In genomic region chr4:186702940-186703339, GRCh38 we compare ENCODE assay signal across 2 cellular contexts.
TF ChIP-seq lines count a peak whose summit lies in the region.

No MANE protein-coding gene starts in this region.

TF ChIP-seq in A549, 52 proteins besides CTCF, POLR2A, EP300 and RAD21 (continued from another document):
- TF ChIP-seq, protein P1, sequence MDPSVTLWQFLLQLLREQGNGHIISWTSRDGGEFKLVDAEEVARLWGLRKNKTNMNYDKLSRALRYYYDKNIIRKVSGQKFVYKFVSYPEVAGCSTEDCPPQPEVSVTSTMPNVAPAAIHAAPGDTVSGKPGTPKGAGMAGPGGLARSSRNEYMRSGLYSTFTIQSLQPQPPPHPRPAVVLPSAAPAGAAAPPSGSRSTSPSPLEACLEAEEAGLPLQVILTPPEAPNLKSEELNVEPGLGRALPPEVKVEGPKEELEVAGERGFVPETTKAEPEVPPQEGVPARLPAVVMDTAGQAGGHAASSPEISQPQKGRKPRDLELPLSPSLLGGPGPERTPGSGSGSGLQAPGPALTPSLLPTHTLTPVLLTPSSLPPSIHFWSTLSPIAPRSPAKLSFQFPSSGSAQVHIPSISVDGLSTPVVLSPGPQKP (IDR thresholded peaks at IDR 0.05; ENCODE audit: low read depth, low read length), result no peak
- no peak for TF ChIP-seq MAZ (IDR thresholded peaks at IDR 0.05; ENCODE audit: borderline replicate concordance, low read depth, low read length)
- no peak for TF ChIP-seq KDM1A (IDR thresholded peaks at IDR 0.05; ENCODE audit: low read depth)
- no peak for TF ChIP-seq NR3C1 (IDR thresholded peaks at IDR 0.05)
- no peak for TF ChIP-seq POLR2AphosphoS2 (conservative IDR thresholded peaks at IDR 0.05; ENCODE audit: low read length)
- no peak for TF ChIP-seq CHD2 (IDR thresholded peaks at IDR 0.05; ENCODE audit: low read length, partially characterized antibody)
- no peak for TF ChIP-seq FOSL2 (IDR thresholded peaks at IDR 0.05)
- TF ChIP-seq FOSL2 (CRISPR knock-in tag; IDR thresholded peaks at IDR 0.05), result no peak
- TF ChIP-seq, protein P2, sequence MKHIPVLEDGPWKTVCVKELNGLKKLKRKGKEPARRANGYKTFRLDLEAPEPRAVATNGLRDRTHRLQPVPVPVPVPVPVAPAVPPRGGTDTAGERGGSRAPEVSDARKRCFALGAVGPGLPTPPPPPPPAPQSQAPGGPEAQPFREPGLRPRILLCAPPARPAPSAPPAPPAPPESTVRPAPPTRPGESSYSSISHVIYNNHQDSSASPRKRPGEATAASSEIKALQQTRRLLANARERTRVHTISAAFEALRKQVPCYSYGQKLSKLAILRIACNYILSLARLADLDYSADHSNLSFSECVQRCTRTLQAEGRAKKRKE (CRISPR knock-in tag; IDR thresholded peaks at IDR 0.05; ENCODE audit: low read depth), result no peak
- no peak for TF ChIP-seq MYC (IDR thresholded peaks at IDR 0.05; ENCODE audit: borderline replicate concordance, low read length)
- TF ChIP-seq JUN (IDR thresholded peaks at IDR 0.05), result no peak
- no peak for TF ChIP-seq MAFK (IDR thresholded peaks at IDR 0.05; ENCODE audit: partially characterized antibody)
- no peak for TF ChIP-seq HMGXB4 (CRISPR knock-in tag; IDR thresholded peaks at IDR 0.05; ENCODE audit: borderline replicate concordance)
- no peak for TF ChIP-seq CBX8 (IDR thresholded peaks at IDR 0.05)

TF ChIP-seq in SK-N-SH, 30 proteins besides CTCF, POLR2A, EP300 and RAD21 (continued from another document):
- no peak for TF ChIP-seq MEF2A (IDR thresholded peaks at IDR 0.05; ENCODE audit: borderline replicate concordance, low read depth)
- no peak for TF ChIP-seq TEAD4 (IDR thresholded peaks at IDR 0.05; ENCODE audit: borderline replicate concordance, insufficient read depth)
- TF ChIP-seq POLR2AphosphoS5 (IDR thresholded peaks at IDR 0.05; ENCODE audit: low read depth, low read length), result no peak
- TF ChIP-seq, protein P3, sequence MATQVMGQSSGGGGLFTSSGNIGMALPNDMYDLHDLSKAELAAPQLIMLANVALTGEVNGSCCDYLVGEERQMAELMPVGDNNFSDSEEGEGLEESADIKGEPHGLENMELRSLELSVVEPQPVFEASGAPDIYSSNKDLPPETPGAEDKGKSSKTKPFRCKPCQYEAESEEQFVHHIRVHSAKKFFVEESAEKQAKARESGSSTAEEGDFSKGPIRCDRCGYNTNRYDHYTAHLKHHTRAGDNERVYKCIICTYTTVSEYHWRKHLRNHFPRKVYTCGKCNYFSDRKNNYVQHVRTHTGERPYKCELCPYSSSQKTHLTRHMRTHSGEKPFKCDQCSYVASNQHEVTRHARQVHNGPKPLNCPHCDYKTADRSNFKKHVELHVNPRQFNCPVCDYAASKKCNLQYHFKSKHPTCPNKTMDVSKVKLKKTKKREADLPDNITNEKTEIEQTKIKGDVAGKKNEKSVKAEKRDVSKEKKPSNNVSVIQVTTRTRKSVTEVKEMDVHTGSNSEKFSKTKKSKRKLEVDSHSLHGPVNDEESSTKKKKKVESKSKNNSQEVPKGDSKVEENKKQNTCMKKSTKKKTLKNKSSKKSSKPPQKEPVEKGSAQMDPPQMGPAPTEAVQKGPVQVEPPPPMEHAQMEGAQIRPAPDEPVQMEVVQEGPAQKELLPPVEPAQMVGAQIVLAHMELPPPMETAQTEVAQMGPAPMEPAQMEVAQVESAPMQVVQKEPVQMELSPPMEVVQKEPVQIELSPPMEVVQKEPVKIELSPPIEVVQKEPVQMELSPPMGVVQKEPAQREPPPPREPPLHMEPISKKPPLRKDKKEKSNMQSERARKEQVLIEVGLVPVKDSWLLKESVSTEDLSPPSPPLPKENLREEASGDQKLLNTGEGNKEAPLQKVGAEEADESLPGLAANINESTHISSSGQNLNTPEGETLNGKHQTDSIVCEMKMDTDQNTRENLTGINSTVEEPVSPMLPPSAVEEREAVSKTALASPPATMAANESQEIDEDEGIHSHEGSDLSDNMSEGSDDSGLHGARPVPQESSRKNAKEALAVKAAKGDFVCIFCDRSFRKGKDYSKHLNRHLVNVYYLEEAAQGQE (IDR thresholded peaks at IDR 0.05; ENCODE audit: low read depth, low read length), result no peak
- TF ChIP-seq EZH2phosphoT487 (IDR thresholded peaks at IDR 0.05; ENCODE audit: borderline replicate concordance, low read depth), result no peak
- TF ChIP-seq GATA2 (CRISPR knock-in tag; IDR thresholded peaks at IDR 0.05), result no peak
- TF ChIP-seq SMC3 (IDR thresholded peaks at IDR 0.05; ENCODE audit: low read depth, low read length), result no peak
- no peak for TF ChIP-seq USF1 (IDR thresholded peaks at IDR 0.05; ENCODE audit: borderline replicate concordance, low read depth)
- no peak for TF ChIP-seq YY1 (IDR thresholded peaks at IDR 0.05; ENCODE audit: low read depth)
- TF ChIP-seq, protein P4, sequence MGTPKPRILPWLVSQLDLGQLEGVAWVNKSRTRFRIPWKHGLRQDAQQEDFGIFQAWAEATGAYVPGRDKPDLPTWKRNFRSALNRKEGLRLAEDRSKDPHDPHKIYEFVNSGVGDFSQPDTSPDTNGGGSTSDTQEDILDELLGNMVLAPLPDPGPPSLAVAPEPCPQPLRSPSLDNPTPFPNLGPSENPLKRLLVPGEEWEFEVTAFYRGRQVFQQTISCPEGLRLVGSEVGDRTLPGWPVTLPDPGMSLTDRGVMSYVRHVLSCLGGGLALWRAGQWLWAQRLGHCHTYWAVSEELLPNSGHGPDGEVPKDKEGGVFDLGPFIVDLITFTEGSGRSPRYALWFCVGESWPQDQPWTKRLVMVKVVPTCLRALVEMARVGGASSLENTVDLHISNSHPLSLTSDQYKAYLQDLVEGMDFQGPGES (IDR thresholded peaks at IDR 0.05; ENCODE audit: low read depth, low read length), result no peak
- TF ChIP-seq CHD2 (IDR thresholded peaks at IDR 0.05; ENCODE audit: low read length, partially characterized antibody), result no peak
- TF ChIP-seq JUND (IDR thresholded peaks at IDR 0.05), result no peak
TF ChIP-seq in SK-N-SH: peak in this region for 0.
